In the genomic region with DNA sequence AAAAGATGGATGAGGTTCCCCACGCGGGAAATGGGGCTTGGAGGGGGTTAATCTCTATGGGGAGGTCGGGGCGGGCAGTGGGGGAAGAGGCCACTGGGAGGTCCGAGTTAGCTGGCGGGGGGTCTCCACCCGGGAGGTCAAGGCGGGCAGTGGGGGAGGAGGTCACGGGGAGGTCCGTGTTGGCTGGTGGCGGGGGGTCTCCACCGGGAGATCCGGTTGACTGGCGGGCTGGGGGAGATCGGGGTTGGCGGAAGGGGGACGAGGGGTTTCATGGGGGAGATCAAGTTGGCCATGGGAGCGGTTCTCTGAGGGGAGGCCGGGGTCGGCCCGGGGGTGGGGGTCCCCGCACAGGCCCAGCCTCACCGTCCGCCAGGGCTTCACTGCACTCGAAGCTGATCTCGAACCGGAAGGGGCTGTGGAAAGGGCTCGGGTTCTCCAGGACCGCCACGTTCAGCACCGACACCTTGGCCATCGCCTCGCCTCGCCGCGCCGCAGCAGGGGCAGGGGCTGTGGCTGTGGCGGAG, we compare ENCODE assay signal across 8 cellular contexts. TPM values are rescaled to one million over a fixed set of nuclear protein-coding genes. Genes with fewer than 3 reads are reported as not detected.
A peak's percentile ranks its signal among the peaks of the same experiment; 100 is the strongest.
DNase-seq lines count a peak whose midpoint lies in the region; ATAC-seq and TF ChIP-seq lines count a peak whose summit lies in the region.

No MANE protein-coding gene starts in this region.

- TF ChIP-seq CTCF in BJ (IDR thresholded peaks at IDR 0.05; ENCODE audit: insufficient read depth, low read depth, low read length) (no peak), HL-60 (IDR thresholded peaks at IDR 0.05; ENCODE audit: insufficient read depth, low read length) (no peak), cardiac fibroblast (IDR thresholded peaks at IDR 0.05; ENCODE audit: low read depth, low read length) (no peak)

- no peak for DNase-seq in BJ (ENCODE audit: low read depth)
- no peak for DNase-seq in HL-60 (ENCODE audit: low read depth in 1 of 2, low spot score in 1 of 2)
- no peak for DNase-seq in cardiac fibroblast (ENCODE audit: low read depth in 2 of 2)
- DNase-seq in naive thymus-derived CD8-positive, alpha-beta T cell, result no peak
- DNase-seq in NOMO-1 treated with dmso at 0.1 percent for 144 hours (lab: John Stamatoyannopoulos, UW; ENCODE audit: unreplicated experiment), result no peak
- DNase-seq in DMS53 (lab: John Stamatoyannopoulos, UW), result no peak
- no peak for DNase-seq in iPS-NIHi11 (ENCODE audit: low spot score)

- POLR2A ChIA-PET in BJ (lab: Charles Lee), result interaction anchor here (1.0 kb wide), 1 partner anchor 341 kb away, joined by 3 read pairs; the partner anchor contains the start of gene ZSWIM4
- POLR2A ChIA-PET in naive thymus-derived CD8-positive, alpha-beta T cell (lab: Charles Lee), result interaction anchor here (0.6 to 4.6 kb wide), 33 partner anchors 9 to 436 kb away, joined by 3 to 46 read pairs (median 5); partner anchors contain the start of genes ADGRE5, DNAJB1, GIPC1 and IL27RA

- no peaks in the 10 kb centered on the region for H3K9me3 Mint-ChIP-seq in naive thymus-derived CD8-positive, alpha-beta T cell

- H3K4me3 ChIP-seq in BJ (ENCODE audit: low read depth, low read length) (peak overlapping the region; percentile 93), HL-60 (replicated peaks; ENCODE audit: insufficient read depth, low read length) (peak overlapping the region; percentile 89), cardiac fibroblast (replicated peaks in 1 of 2; ENCODE audit: low read depth in 2 of 2, low read length in 2 of 2) (peak overlapping the region; percentile 69 to 85)

- no peak for ATAC-seq in naive thymus-derived CD8-positive, alpha-beta T cell
- no peak for ATAC-seq in HG02623 (IDR thresholded peaks at IDR 0.05; ENCODE audit: unreplicated experiment)

- H3K36me3 Mint-ChIP-seq in naive thymus-derived CD8-positive, alpha-beta T cell, result peaks cover 0 to 4% (median 1%) of the 10 kb centered on the region in 3 donors

- H3K27me3 ChIP-seq in BJ (ENCODE audit: control insufficient read depth, insufficient read depth, low read length) (no peaks in the 10 kb centered on the region), HL-60 (ENCODE audit: insufficient read depth, poor library complexity, severe bottlenecking) (no peaks in the 10 kb centered on the region)

- H3K4me3 Mint-ChIP-seq in naive thymus-derived CD8-positive, alpha-beta T cell, result peak overlapping the region; percentile 77 to 96 (median 91)

- peak overlapping the region; percentile 83 for H3K27ac ChIP-seq in HL-60 (replicated peaks)

- H3K27me3 Mint-ChIP-seq in naive thymus-derived CD8-positive, alpha-beta T cell, result no peaks in the 10 kb centered on the region

- peak overlapping the region in 7 of 10 donors; percentile 29 to 91 (median 56) for H3K27ac Mint-ChIP-seq in naive thymus-derived CD8-positive, alpha-beta T cell

- peaks cover 10 to 33% (median 26%) of the 10 kb centered on the region in 4 donors for H3K4me1 Mint-ChIP-seq in naive thymus-derived CD8-positive, alpha-beta T cell

- no peaks in the 10 kb centered on the region for H3K36me3 ChIP-seq in BJ (ENCODE audit: control insufficient read depth, insufficient read depth, low read length)

- CTCF ChIA-PET in BJ (lab: Yijun Ruan, JAX), result interaction anchor here (0.6 to 6.6 kb wide), 43 partner anchors 8 to 348 kb away, joined by 3 to 52 read pairs (median 5); partner anchors contain the start of gene NANOS3

RNA-seq across cellular contexts. Expression of gene ASF1B, which starts 0.3 kb away (rescaled TPM):
- polyA plus RNA-seq in BJ (2011; rRNA removed), result 8.2 and 11.1 TPM in 2 replicates
- polyA minus RNA-seq in BJ (2011; rRNA and poly(A)+ RNA removed), result 8.4 and 10.0 TPM in 2 replicates
- total RNA-seq in naive thymus-derived CD8-positive, alpha-beta T cell, result 1 to 10 TPM; 2.7 to 4.6 TPM
- 1 to 10 TPM; 2.3 to 4.2 (median 3.7) TPM for polyA plus RNA-seq in naive thymus-derived CD8-positive, alpha-beta T cell

RNA-seq across cellular contexts. Expression of gene PRKACA, which starts 18.5 kb away (rescaled TPM):
- polyA plus RNA-seq in BJ (2011; rRNA removed), result 15.6 and 35.4 TPM in 2 replicates
- polyA minus RNA-seq in BJ (2011; rRNA and poly(A)+ RNA removed), result 19.2 and 27.1 TPM in 2 replicates
- 10 to 100 TPM; 54.7 to 56.8 TPM for total RNA-seq in naive thymus-derived CD8-positive, alpha-beta T cell
- polyA plus RNA-seq in naive thymus-derived CD8-positive, alpha-beta T cell, result 1 to 10 TPM; 1.1 to 1.8 (median 1.3) TPM

RNA-seq across cellular contexts. Expression of gene SAMD1, which starts 45.5 kb away (rescaled TPM):
- polyA plus RNA-seq in BJ (2011; rRNA removed), result 7.4 and 9.2 TPM in 2 replicates
- polyA minus RNA-seq in BJ (2011; rRNA and poly(A)+ RNA removed), result 7.1 and 7.2 TPM in 2 replicates
- total RNA-seq in naive thymus-derived CD8-positive, alpha-beta T cell, result 10 to 100 TPM; 66.4 to 68.3 TPM
- 1 to 10 TPM; 2.3 to 5.2 (median 2.7) TPM for polyA plus RNA-seq in naive thymus-derived CD8-positive, alpha-beta T cell

RNA-seq across cellular contexts. Expression of gene C19orf67, which starts 50.5 kb away (rescaled TPM):
- polyA plus RNA-seq in BJ (2011; rRNA removed), result not detected in 2 replicates
- not detected in 2 replicates for polyA minus RNA-seq in BJ (2011; rRNA and poly(A)+ RNA removed)
- under 1 TPM in 1 of 2 experiments, not detected in 1; 0.85 TPM for total RNA-seq in naive thymus-derived CD8-positive, alpha-beta T cell
- not detected for polyA plus RNA-seq in naive thymus-derived CD8-positive, alpha-beta T cell
